In genomic region chr1:155000725-155001437, GRCh38 we compare ENCODE assay signal across 8 cellular contexts. TPM values are rescaled to one million over a fixed set of nuclear protein-coding genes. Genes with fewer than 3 reads are reported as not detected.
A peak's percentile ranks its signal among the peaks of the same experiment; 100 is the strongest.
DNase-seq lines count a peak whose midpoint lies in the region; ATAC-seq and TF ChIP-seq lines count a peak whose summit lies in the region.

No MANE protein-coding gene starts in this region.

- DNase-seq in AG10803 (ENCODE audit: low read depth) (peak; percentile 82), NCI-H526 (lab: John Stamatoyannopoulos, UW) (peak; percentile 98 to 100), cortex of kidney (lab: John Stamatoyannopoulos, UW) (peak; percentile 85), left lobe of liver (ENCODE audit: low spot score) (peak; percentile 97)
- DNase-seq in activated CD4-positive, alpha-beta T cell treated with anti-CD3 and anti-CD28 coated beads, Interleukin-2, amount 50 U/mL, for 24 hours (ENCODE audit: low read depth in 1 of 2, low spot score in 1 of 2) = peak; percentile 58 to 67
- DNase-seq in stimulated activated CD4-positive, alpha-beta T cell treated with anti-CD3 and anti-CD28 coated beads, Interleukin-2, amount 100 ng/mL, for 24 hours = peak; percentile 81 to 90

- H3K4me3 ChIP-seq in AG10803 (ENCODE audit: low read length) = peak overlapping the region; percentile 86

- no peak for TF ChIP-seq CTCF in AG10803 (conservative IDR thresholded peaks at IDR 0.05; ENCODE audit: low read length)

- ATAC-seq in GM19035 (IDR thresholded peaks at IDR 0.05; ENCODE audit: unreplicated experiment) (peak; percentile 38), HG03442 (IDR thresholded peaks at IDR 0.05; ENCODE audit: unreplicated experiment) (peak; percentile 35), left lobe of liver (peak; percentile 56)

RNA-seq across cellular contexts. Expression of gene ZBTB7B, which starts 1.7 kb away (rescaled TPM):
- 89.5 TPM for total RNA-seq in left lobe of liver

RNA-seq across cellular contexts. Expression of gene LENEP, which starts 7.5 kb away (rescaled TPM):
- total RNA-seq in left lobe of liver = not detected

RNA-seq across cellular contexts. Expression of gene FLAD1, which starts 17.7 kb away (rescaled TPM):
- 21.9 TPM for total RNA-seq in left lobe of liver

RNA-seq across cellular contexts. Expression of gene CKS1B, which starts 26.4 kb away (rescaled TPM):
- total RNA-seq in left lobe of liver = 14.2 TPM

RNA-seq across cellular contexts. Expression of gene SHC1, which starts 30.3 kb away (rescaled TPM):
- total RNA-seq in left lobe of liver = 43.0 TPM

Comparison
In these comparisons a context has a peak if more than half of its experiments do, and no peak if none do; other contexts are left out.
1. Peak in every context shown above with its lines: DNase-seq, ATAC-seq and H3K4me3 ChIP-seq.